Comparison of ENCODE assay signal across 25 cellular contexts in the genomic region with DNA sequence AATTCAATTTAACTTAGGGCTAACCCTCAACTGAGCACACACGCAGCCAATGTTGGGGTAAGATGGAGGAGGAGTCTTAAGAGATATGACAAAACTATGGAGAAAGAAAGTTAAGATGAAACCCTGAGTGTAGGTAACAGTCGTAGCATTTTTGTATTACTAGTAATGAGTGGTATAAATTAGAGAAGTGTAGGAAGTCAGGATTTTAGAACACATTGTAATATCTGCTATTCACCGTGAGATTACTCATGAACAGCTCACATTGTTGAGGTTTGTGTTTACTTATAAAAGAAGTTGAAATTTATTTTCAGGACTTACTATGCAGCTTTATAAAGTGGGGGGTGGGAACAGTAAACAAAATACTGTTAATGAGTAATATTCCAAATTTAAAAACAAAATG.
A peak's percentile ranks its signal among the peaks of the same experiment; 100 is the strongest.
DNase-seq lines count a peak whose midpoint lies in the region; ATAC-seq and TF ChIP-seq lines count a peak whose summit lies in the region.
"Had no signal": no experiment of that assay in that cellular context is flagged by ENCODE, and none has a peak within 500 bp of the region (broad histone marks: within the 10 kb centered on the region; RNA-seq: fewer than 3 reads in every experiment).

No MANE protein-coding gene starts in this region.

- TF ChIP-seq CTCF in MCF 10A (IDR thresholded peaks at IDR 0.05; ENCODE audit: unreplicated experiment) (no peak), breast epithelium (IDR thresholded peaks at IDR 0.05) (no peak), foreskin keratinocyte (conservative IDR thresholded peaks at IDR 0.05) (no peak), GM13977 (IDR thresholded peaks at IDR 0.05; ENCODE audit: extremely low read depth, insufficient read depth, missing control alignments) (no peak), endodermal cell (conservative IDR thresholded peaks at IDR 0.05) (no peak)

- no peak overlapping the region for H3K9ac ChIP-seq in endodermal cell (ENCODE audit: extremely low read depth, low read length, poor library complexity, severe bottlenecking)

- peak overlapping the region; percentile 44 for H3K27ac Mint-ChIP-seq in MCF 10A (ENCODE audit: low read depth, unreplicated experiment)
- H3K27ac Mint-ChIP-seq in activated T-helper 17 cell treated with anti-CD3 and anti-CD28 coated beads, Interleukin-2, amount 50 U/mL, for 72 hours: no peak overlapping the region
- H3K27ac Mint-ChIP-seq in endodermal cell: no peak overlapping the region
- H3K27ac Mint-ChIP-seq: activated naive CD4-positive, alpha-beta T cell treated with anti-CD3 and anti-CD28 coated beads, Interleukin-2, amount 50 U/mL, for 72 hours; CD4-positive, alpha-beta T cell; nephron; stimulated activated effector memory CD8-positive, alpha-beta T cell treated with anti-CD3 and anti-CD28 coated beads, Interleukin-12 subunit alpha, Interleukin-12 subunit beta, amount 100 ng/mL, for 72 hours had no signal

- intact Hi-C loops in MCF 10A (cut with micrococcal nuclease) (loop anchor here (2.0 kb wide), 1 partner anchor 374 kb away; no protein-coding TSS in a partner anchor), breast epithelium (cut with DNase I; ENCODE audit: low total_unique reads) (no loop called here)

- no peak for TF ChIP-seq POLR2A in breast epithelium (IDR thresholded peaks at IDR 0.05)

- no peaks in the 10 kb centered on the region for H3K36me3 ChIP-seq in breast epithelium
- peaks cover 20% of the 10 kb centered on the region for H3K36me3 ChIP-seq in endodermal cell (ENCODE audit: control insufficient read depth, insufficient read depth, low read length)
- H3K36me3 ChIP-seq: transverse colon had no signal

- in situ Hi-C loops in GM13977 (cut with MboI; ENCODE audit: low pct_unique_long_range_greater_than_20kb, low sequenced_read_pairs, unreplicated experiment): no loop called here

- DNase-seq in MCF 10A (ENCODE audit: unreplicated experiment) (no peak), breast epithelium (ENCODE audit: low spot score in 2 of 2) (no peak), foreskin keratinocyte (peak; percentile 19 to 59), GM13977 (ENCODE audit: low spot score) (no peak), SW 1271 (lab: John Stamatoyannopoulos, UW) (no peak), COLO668 (lab: John Stamatoyannopoulos, UW; ENCODE audit: unreplicated experiment) (no peak), endodermal cell (no peak)
- DNase-seq: activated CD4-positive, alpha-beta T cell treated with anti-CD3 and anti-CD28 coated beads for 4 hours; activated effector memory CD4-positive, alpha-beta T cell treated with Interleukin-2 at 50 U/mL for 16 hours; AML-193; CD4-positive, alpha-beta T cell; cortex of kidney; effector memory CD4-positive, alpha-beta T cell; NCI-H748 treated with DMSO at 0.1 percent for 48 hours; SHP77 treated with DMSO at 0.1 percent for 48 hours; transverse colon had no signal

- H3K27me3 ChIP-seq in breast epithelium: no peaks in the 10 kb centered on the region
- H3K27me3 ChIP-seq in foreskin keratinocyte: no peaks in the 10 kb centered on the region
- no peaks in the 10 kb centered on the region for H3K27me3 ChIP-seq in endodermal cell (ENCODE audit: control insufficient read depth, insufficient read depth, low read length, poor library complexity, severe bottlenecking)
- H3K27me3 ChIP-seq: transverse colon had no signal

- H3K36me3 Mint-ChIP-seq in MCF 10A (ENCODE audit: insufficient read depth, unreplicated experiment) (peaks cover 54% of the 10 kb centered on the region), endodermal cell (ENCODE audit: low read depth) (peaks cover 35% of the 10 kb centered on the region)
- H3K36me3 Mint-ChIP-seq in activated T-helper 17 cell treated with anti-CD3 and anti-CD28 coated beads, Interleukin-2, amount 50 U/mL, for 72 hours (ENCODE audit: low read depth): no peaks in the 10 kb centered on the region
- H3K36me3 Mint-ChIP-seq: stimulated activated effector memory CD8-positive, alpha-beta T cell treated with anti-CD3 and anti-CD28 coated beads, Interleukin-12 subunit alpha, Interleukin-12 subunit beta, amount 100 ng/mL, for 72 hours had no signal

- ATAC-seq in activated T-helper 17 cell treated with anti-CD3 and anti-CD28 coated beads, Interleukin-2, amount 50 U/mL, for 72 hours (replicated peaks): peak; percentile 63
- ATAC-seq in foreskin keratinocyte: peak; percentile 83
- ATAC-seq: activated naive CD4-positive, alpha-beta T cell treated with anti-CD3 and anti-CD28 coated beads, Interleukin-2, amount 50 U/mL, for 72 hours; esophagus mucosa; GM12878; Panc1; stimulated activated effector memory CD8-positive, alpha-beta T cell treated with anti-CD3 and anti-CD28 coated beads, Interleukin-12 subunit alpha, Interleukin-12 subunit beta, amount 100 ng/mL, for 72 hours had no signal

- H3K9me3 Mint-ChIP-seq in MCF 10A (ENCODE audit: unreplicated experiment): no peaks in the 10 kb centered on the region
- H3K9me3 Mint-ChIP-seq in activated T-helper 17 cell treated with anti-CD3 and anti-CD28 coated beads, Interleukin-2, amount 50 U/mL, for 72 hours: no peaks in the 10 kb centered on the region
- no peaks in the 10 kb centered on the region for H3K9me3 Mint-ChIP-seq in endodermal cell
- H3K9me3 Mint-ChIP-seq: activated naive CD4-positive, alpha-beta T cell treated with anti-CD3 and anti-CD28 coated beads, Interleukin-2, amount 50 U/mL, for 72 hours; CD4-positive, alpha-beta T cell; nephron; stimulated activated effector memory CD8-positive, alpha-beta T cell treated with anti-CD3 and anti-CD28 coated beads, Interleukin-12 subunit alpha, Interleukin-12 subunit beta, amount 100 ng/mL, for 72 hours had no signal

- H3K4me3 Mint-ChIP-seq in MCF 10A (ENCODE audit: unreplicated experiment): no peak overlapping the region
- H3K4me3 Mint-ChIP-seq in activated T-helper 17 cell treated with anti-CD3 and anti-CD28 coated beads, Interleukin-2, amount 50 U/mL, for 72 hours: no peak overlapping the region
- H3K4me3 Mint-ChIP-seq in endodermal cell: no peak overlapping the region
- H3K4me3 Mint-ChIP-seq: CD4-positive, alpha-beta T cell; nephron; stimulated activated effector memory CD8-positive, alpha-beta T cell treated with anti-CD3 and anti-CD28 coated beads, Interleukin-12 subunit alpha, Interleukin-12 subunit beta, amount 100 ng/mL, for 72 hours had no signal

- no peaks in the 10 kb centered on the region for H3K27me3 Mint-ChIP-seq in MCF 10A (ENCODE audit: insufficient read depth, unreplicated experiment)
- no peaks in the 10 kb centered on the region for H3K27me3 Mint-ChIP-seq in activated T-helper 17 cell treated with anti-CD3 and anti-CD28 coated beads, Interleukin-2, amount 50 U/mL, for 72 hours
- H3K27me3 Mint-ChIP-seq in endodermal cell (ENCODE audit: insufficient read depth): no peaks in the 10 kb centered on the region
- H3K27me3 Mint-ChIP-seq: CD4-positive, alpha-beta T cell had no signal

- 77 to 79% methylated on average over 2 to 3 of the region's 3 CpGs for WGBS in endodermal cell (ENCODE audit: insufficient coverage in 1 of 2, insufficient read length in 1 of 2), 2 experiments

- CTCF ChIA-PET in MCF 10A (lab: Yijun Ruan, JAX): interaction anchor here (0.6 to 2.8 kb wide), 8 partner anchors 14 to 465 kb away, joined by 3 to 11 read pairs (median 4); no protein-coding TSS in a partner anchor

- H3K27ac ChIP-seq in breast epithelium: no peak overlapping the region
- H3K27ac ChIP-seq in foreskin keratinocyte: peak overlapping the region; percentile 28
- no peak overlapping the region for H3K27ac ChIP-seq in endodermal cell (ENCODE audit: low read depth, low read length)
- H3K27ac ChIP-seq: transverse colon had no signal

- peaks cover 15% of the 10 kb centered on the region for H3K4me1 Mint-ChIP-seq in MCF 10A (ENCODE audit: insufficient read depth, unreplicated experiment)
- peaks cover 7% of the 10 kb centered on the region for H3K4me1 Mint-ChIP-seq in activated T-helper 17 cell treated with anti-CD3 and anti-CD28 coated beads, Interleukin-2, amount 50 U/mL, for 72 hours
- no peaks in the 10 kb centered on the region for H3K4me1 Mint-ChIP-seq in endodermal cell
- H3K4me1 Mint-ChIP-seq: stimulated activated effector memory CD8-positive, alpha-beta T cell treated with anti-CD3 and anti-CD28 coated beads, Interleukin-12 subunit alpha, Interleukin-12 subunit beta, amount 100 ng/mL, for 72 hours had no signal

- H3K4me3 ChIP-seq in breast epithelium: no peak overlapping the region
- H3K4me3 ChIP-seq in endodermal cell (ENCODE audit: low read length): no peak overlapping the region
- H3K4me3 ChIP-seq: GM12878, HAP-1, lung, transverse colon had no signal

- POLR2A ChIA-PET in MCF 10A (lab: Yijun Ruan, JAX): interaction anchor here (0.9 to 1.4 kb wide), 3 partner anchors 12 to 14 kb away, joined by 3 read pairs; no protein-coding TSS in a partner anchor

- H3K9me3 ChIP-seq in breast epithelium (no peaks in the 10 kb centered on the region), endodermal cell (ENCODE audit: control insufficient read depth, low read length) (no peaks in the 10 kb centered on the region)
- H3K9me3 ChIP-seq: HAP-1, transverse colon had no signal

- BruUV-seq in MCF 10A (replicated peaks; lab: Mats Ljungman, UMichigan): no TSS peak

- H3K4me1 ChIP-seq in breast epithelium: no peaks in the 10 kb centered on the region
- peaks cover 25% of the 10 kb centered on the region for H3K4me1 ChIP-seq in foreskin keratinocyte
- H3K4me1 ChIP-seq in endodermal cell (ENCODE audit: control insufficient read depth, insufficient read depth, low read length): no peaks in the 10 kb centered on the region
- H3K4me1 ChIP-seq: HAP-1, transverse colon had no signal

Comparison
In these comparisons a context has a peak if more than half of its experiments do, and no peak if none do; other contexts are left out.
1. DNase-seq: peak in foreskin keratinocyte (2 of 2); none in MCF 10A (single experiment), breast epithelium (0 of 2), GM13977 (single experiment), SW 1271 (0 of 2), COLO668 (single experiment) and endodermal cell (single experiment).